Comparison of ENCODE assay signal across 11 cellular contexts in the genomic region with DNA sequence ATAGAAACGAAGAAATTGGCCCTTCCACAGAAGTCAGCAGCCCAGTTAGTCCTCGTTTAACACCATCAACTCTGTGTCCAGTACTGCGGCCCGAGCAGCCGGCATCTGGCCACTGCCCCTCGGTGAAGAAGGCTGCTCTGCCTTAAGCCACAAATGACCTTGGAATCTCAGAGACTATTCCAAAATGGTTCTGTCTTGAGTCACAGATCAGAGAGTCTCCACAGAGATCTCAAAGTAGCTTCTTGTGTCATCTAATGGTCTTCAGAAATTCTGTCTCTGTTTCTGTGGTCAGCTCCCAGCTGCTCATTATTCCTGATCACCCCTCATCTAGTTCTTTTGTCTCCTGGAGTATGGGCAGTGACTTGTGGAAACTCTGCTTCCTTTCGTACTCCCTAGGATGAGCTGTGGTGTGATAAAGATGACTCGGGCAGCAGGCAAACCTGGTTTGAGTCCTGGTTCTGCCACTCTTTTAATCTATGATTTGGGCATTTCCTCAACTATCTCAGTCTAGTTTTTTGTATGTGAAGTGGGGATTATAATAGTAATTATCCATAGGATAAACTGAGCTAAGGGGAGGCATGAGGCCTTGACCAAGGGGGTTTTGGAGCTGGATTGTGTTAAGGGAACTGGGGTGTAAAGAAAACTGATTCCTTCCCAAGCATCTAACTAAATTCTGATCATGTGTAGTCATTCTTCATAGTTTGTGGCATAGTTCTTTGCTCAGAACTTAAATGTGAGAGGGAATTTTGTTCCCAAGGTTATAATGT. TPM values are rescaled to one million over a fixed set of nuclear protein-coding genes. Genes with fewer than 3 reads are reported as not detected.
DNase-seq lines count a peak whose midpoint lies in the region; ATAC-seq and TF ChIP-seq lines count a peak whose summit lies in the region.
"Had no signal": no experiment of that assay in that cellular context is flagged by ENCODE, and none has a peak within 500 bp of the region (broad histone marks: within the 10 kb centered on the region; RNA-seq: fewer than 3 reads in every experiment).

No MANE protein-coding gene starts in this region.

- H3K36me3 Mint-ChIP-seq in natural killer cell (no peaks in the 10 kb centered on the region), neural crest cell (ENCODE audit: low read depth) (peaks cover 2% of the 10 kb centered on the region), endodermal cell (ENCODE audit: low read depth) (peaks cover 2% of the 10 kb centered on the region)
- H3K36me3 Mint-ChIP-seq in natural killer cell treated with Interleukin-12 subunit alpha and Interleukin-12 subunit beta and Interleukin-15 and Interleukin-18, amount 100 ng/mL, for 72 hours = no peaks in the 10 kb centered on the region

- ATAC-seq in natural killer cell (no peak), GM21381 (IDR thresholded peaks at IDR 0.05; ENCODE audit: unreplicated experiment) (no peak), GM21390 (IDR thresholded peaks at IDR 0.05; ENCODE audit: unreplicated experiment) (no peak)
- no peak for ATAC-seq in natural killer cell treated with Interleukin-12 subunit alpha and Interleukin-12 subunit beta and Interleukin-15 and Interleukin-18, amount 100 ng/mL, for 72 hours
- ATAC-seq: T-cell had no signal

- H3K9me3 ChIP-seq in esophagus squamous epithelium (no peaks in the 10 kb centered on the region), endodermal cell (ENCODE audit: control insufficient read depth, low read length) (no peaks in the 10 kb centered on the region)

- H3K4me3 Mint-ChIP-seq in natural killer cell (no peak overlapping the region), neural crest cell (no peak overlapping the region), endodermal cell (no peak overlapping the region)
- H3K4me3 Mint-ChIP-seq in natural killer cell treated with Interleukin-12 subunit alpha and Interleukin-12 subunit beta and Interleukin-15 and Interleukin-18, amount 100 ng/mL, for 72 hours = no peak overlapping the region
- H3K4me3 Mint-ChIP-seq: T-cell had no signal

- H3K36me3 ChIP-seq in esophagus squamous epithelium (peaks cover 0 to 28% (median 0%) of the 10 kb centered on the region in 3 donors), endodermal cell (ENCODE audit: control insufficient read depth, insufficient read depth, low read length) (no peaks in the 10 kb centered on the region)

- H3K9me3 Mint-ChIP-seq in natural killer cell (no peaks in the 10 kb centered on the region), neural crest cell (no peaks in the 10 kb centered on the region), endodermal cell (no peaks in the 10 kb centered on the region)
- no peaks in the 10 kb centered on the region for H3K9me3 Mint-ChIP-seq in natural killer cell treated with Interleukin-12 subunit alpha and Interleukin-12 subunit beta and Interleukin-15 and Interleukin-18, amount 100 ng/mL, for 72 hours
- H3K9me3 Mint-ChIP-seq: T-cell had no signal

- no peak overlapping the region for H3K9ac ChIP-seq in endodermal cell (ENCODE audit: extremely low read depth, low read length, poor library complexity, severe bottlenecking)

- H3K4me3 ChIP-seq in esophagus squamous epithelium (no peak overlapping the region), endodermal cell (ENCODE audit: low read length) (no peak overlapping the region)

- intact Hi-C loops in natural killer cell (cut with micrococcal nuclease) = no loop called here
- intact Hi-C loops in esophagus squamous epithelium (cut with DNase I) = no loop called here

- no peak for TF ChIP-seq POLR2A in esophagus squamous epithelium (IDR thresholded peaks at IDR 0.05)

- DNase-seq in natural killer cell (no peak), esophagus squamous epithelium (lab: John Stamatoyannopoulos, UW) (no peak), neural crest cell (ENCODE audit: low read depth, low spot score) (no peak), endodermal cell (no peak), RPMI8226 (no peak)
- DNase-seq in natural killer cell treated with Interleukin-12 subunit alpha and Interleukin-12 subunit beta and Interleukin-15 and Interleukin-18, amount 100 ng/mL, for 72 hours (ENCODE audit: low spot score) = no peak
- DNase-seq: activated naive CD4-positive, alpha-beta T cell; NCI-H1694 treated with DMSO at 0.1 percent for 48 hours; T-cell had no signal

- peak overlapping the region; percentile 50 to 74 for H3K27ac Mint-ChIP-seq in natural killer cell
- peak overlapping the region in 1 of 2 donors; percentile 71 for H3K27ac Mint-ChIP-seq in natural killer cell treated with Interleukin-12 subunit alpha and Interleukin-12 subunit beta and Interleukin-15 and Interleukin-18, amount 100 ng/mL, for 72 hours
- H3K27ac Mint-ChIP-seq in neural crest cell (ENCODE audit: unreplicated experiment) = peak overlapping the region; percentile 29
- no peak overlapping the region for H3K27ac Mint-ChIP-seq in endodermal cell

- H3K27me3 Mint-ChIP-seq in natural killer cell (ENCODE audit: low read depth in 2 of 2) (no peaks in the 10 kb centered on the region), neural crest cell (ENCODE audit: low read depth) (no peaks in the 10 kb centered on the region), endodermal cell (ENCODE audit: insufficient read depth) (no peaks in the 10 kb centered on the region)
- no peaks in the 10 kb centered on the region for H3K27me3 Mint-ChIP-seq in natural killer cell treated with Interleukin-12 subunit alpha and Interleukin-12 subunit beta and Interleukin-15 and Interleukin-18, amount 100 ng/mL, for 72 hours
- H3K27me3 Mint-ChIP-seq: T-cell had no signal

- H3K4me1 ChIP-seq in esophagus squamous epithelium (peaks cover 7 to 49% (median 11%) of the 10 kb centered on the region in 3 donors), endodermal cell (ENCODE audit: control insufficient read depth, insufficient read depth, low read length) (peaks cover 3% of the 10 kb centered on the region)

- 73 to 81% methylated on average over 8 of the region's 8 CpGs for WGBS in esophagus squamous epithelium, 2 donors
- WGBS in endodermal cell (ENCODE audit: insufficient coverage in 1 of 2, insufficient read length in 1 of 2), 2 experiments = 94 to 97% methylated on average over 8 of the region's 8 CpGs

- no peak for TF ChIP-seq CTCF in natural killer cell (IDR thresholded peaks at IDR 0.05)
- TF ChIP-seq CTCF in esophagus squamous epithelium (IDR thresholded peaks at IDR 0.05) = no peak
- no peak for TF ChIP-seq CTCF in neural crest cell (conservative IDR thresholded peaks at IDR 0.05)
- no peak for TF ChIP-seq CTCF in endodermal cell (conservative IDR thresholded peaks at IDR 0.05)

- H3K4me1 Mint-ChIP-seq in natural killer cell (peaks cover 44 to 56% of the 10 kb centered on the region in 2 donors), neural crest cell (peaks cover 27% of the 10 kb centered on the region), endodermal cell (peaks cover 5% of the 10 kb centered on the region)
- H3K4me1 Mint-ChIP-seq in natural killer cell treated with Interleukin-12 subunit alpha and Interleukin-12 subunit beta and Interleukin-15 and Interleukin-18, amount 100 ng/mL, for 72 hours (ENCODE audit: low read depth in 2 of 2) = peaks cover 31 to 43% of the 10 kb centered on the region in 2 donors

- H3K27me3 ChIP-seq in esophagus squamous epithelium (no peaks in the 10 kb centered on the region), endodermal cell (ENCODE audit: control insufficient read depth, insufficient read depth, low read length, poor library complexity, severe bottlenecking) (no peaks in the 10 kb centered on the region)

- peak overlapping the region; percentile 43 to 81 (median 76) for H3K27ac ChIP-seq in esophagus squamous epithelium
- H3K27ac ChIP-seq in endodermal cell (ENCODE audit: low read depth, low read length) = no peak overlapping the region

RNA-seq across cellular contexts. Expression of gene CRTC3, which starts 22.6 kb away (rescaled TPM):
- total RNA-seq in natural killer cell (100 to 1,000 TPM in 1 of 3 donors, 10 to 100 TPM in 2; 68.8 to 101 (median 92.4) TPM), esophagus squamous epithelium (10 to 100 TPM; 10.0 to 33.0 (median 13.3) TPM), neural crest cell (32.5 and 33.3 TPM in 2 replicates), endodermal cell (10 to 100 TPM; 17.3 to 21.9 TPM)
- total RNA-seq in natural killer cell treated with Interleukin-12 subunit alpha and Interleukin-12 subunit beta and Interleukin-15 and Interleukin-18, amount 100 ng/mL, for 72 hours = 10 to 100 TPM; 44.1 to 69.4 TPM
- polyA plus RNA-seq in endodermal cell (2013, experiment 1 of 2) = 13.9 TPM
- polyA plus RNA-seq in endodermal cell (2013, experiment 2 of 2) = 12.7 TPM
